9 cellular contexts compared by ENCODE assay signal in genomic region chr10:4234661-4235060, GRCh38.
DNase-seq lines count a peak whose midpoint lies in the region; ATAC-seq and TF ChIP-seq lines count a peak whose summit lies in the region.
"Had no signal": no experiment of that assay in that cellular context is flagged by ENCODE, and none has a peak within 500 bp of the region (broad histone marks: within the 10 kb centered on the region; RNA-seq: fewer than 3 reads in every experiment).

No MANE protein-coding gene starts in this region.

- H3K27ac ChIP-seq in HCT116 (ENCODE audit: low read depth, low read length), result no peak overlapping the region
- H3K27ac ChIP-seq in Panc1 (ENCODE audit: low read length), result peak overlapping the region; percentile 29; the same call in 1 of the 2 replicates
- no peak overlapping the region for H3K27ac ChIP-seq in SK-N-SH (ENCODE audit: low read depth in 2 of 2, low read length in 1 of 2)
- no peak overlapping the region for H3K27ac ChIP-seq in vagina
- H3K27ac ChIP-seq: KMS-11 had no signal

- BruUV-seq in HCT116 (replicated peaks; lab: Mats Ljungman, UMichigan), result no TSS peak
- BruUV-seq in Panc1 (replicated peaks; lab: Mats Ljungman, UMichigan), result no TSS peak

- TF ChIP-seq CTCF in HCT116 (IDR thresholded peaks at IDR 0.05 in 2 of 3, conservative IDR thresholded peaks at IDR 0.05 in 1 of 3; ENCODE audit: borderline replicate concordance in 1 of 3, insufficient read depth in 1 of 3, low read depth in 2 of 3, low read length in 2 of 3) (0 out of 6 replicates have a peak, but pooled peaks of 2 of the 3 experiments have one; percentile 14 to 22), Panc1 (IDR thresholded peaks at IDR 0.05) (no peak), SK-N-SH (IDR thresholded peaks at IDR 0.05) (no peak), vagina (IDR thresholded peaks at IDR 0.05) (no peak)

- H3K9ac ChIP-seq in HCT116 (ENCODE audit: low read length) (no peak overlapping the region), SK-N-SH (no peak overlapping the region)
- H3K9ac ChIP-seq: KMS-11 had no signal

- DNase-seq in HCT116 (ENCODE audit: low read depth, low spot score), result no peak
- DNase-seq in Panc1 (ENCODE audit: low read depth, low spot score), result no peak
- peak; percentile 27 for DNase-seq in activated effector memory CD4-positive, alpha-beta T cell treated with Interleukin-2 at 50 U/mL for 16 hours
- peak in 2 of 3 experiments; percentile 14 to 23 for DNase-seq in stimulated activated CD4-positive, alpha-beta T cell treated with anti-CD3 and anti-CD28 coated beads, TNF-alpha, amount 100 ng/mL, for 24 hours (ENCODE audit: low read depth in 3 of 3)
- no peak for DNase-seq in SK-N-SH
- no peak for DNase-seq in left lobe of liver (ENCODE audit: low spot score)
- no peak for DNase-seq in vagina (ENCODE audit: extremely low spot score in 2 of 2)
- no peak for DNase-seq in erythroblast (lab: John Stamatoyannopoulos, UW)

- H3K9me3 ChIP-seq in HCT116 (ENCODE audit: control insufficient read depth in 1 of 2, insufficient read depth in 1 of 2, low read depth in 1 of 2, low read length in 2 of 2), result no peaks in the 10 kb centered on the region
- peaks cover 16% of the 10 kb centered on the region; the same call in 1 of the 2 replicates for H3K9me3 ChIP-seq in Panc1 (ENCODE audit: control insufficient read depth, insufficient read depth, low read depth, low read length)
- no peaks in the 10 kb centered on the region for H3K9me3 ChIP-seq in SK-N-SH
- no peaks in the 10 kb centered on the region for H3K9me3 ChIP-seq in vagina

- in situ Hi-C loops in Panc1 (cut with HindIII; ENCODE audit: low pct_unique_long_range_greater_than_20kb, low sequenced_read_pairs), result no loop called here

- peak overlapping the region; percentile 48 for H2AFZ ChIP-seq in HCT116 (ENCODE audit: low read depth, low read length, poor library complexity, severe bottlenecking)
- H2AFZ ChIP-seq in SK-N-SH (ENCODE audit: low read depth), result no peak overlapping the region

- CTCF ChIA-PET in HCT116 (lab: Charles Lee) (no interaction called here), Panc1 (lab: Charles Lee) (no interaction called here), SK-N-SH (lab: Yijun Ruan, JAX) (no interaction called here)

- intact Hi-C loops in HCT116 (cut with micrococcal nuclease) (no loop called here), Panc1 (cut with micrococcal nuclease; ENCODE audit: unreplicated experiment) (no loop called here), vagina (cut with DNase I) (no loop called here)

- no peaks in the 10 kb centered on the region for H3F3A ChIP-seq in SK-N-SH (replicated peaks; ENCODE audit: insufficient read depth)

- H3K36me3 ChIP-seq in HCT116 (ENCODE audit: control insufficient read depth in 1 of 2, insufficient read depth in 2 of 2, low read length in 2 of 2) (no peaks in the 10 kb centered on the region), Panc1 (ENCODE audit: control insufficient read depth, insufficient read depth, low read length) (no peaks in the 10 kb centered on the region), SK-N-SH (replicated peaks in 1 of 2; ENCODE audit: control insufficient read depth in 1 of 2, insufficient read depth in 2 of 2, low read length in 1 of 2) (peaks cover 0 to 40% of the 10 kb centered on the region in 2 experiments), vagina (no peaks in the 10 kb centered on the region)

- H3K79me2 ChIP-seq in HCT116 (ENCODE audit: insufficient read depth, low read length), result no peaks in the 10 kb centered on the region
- peaks cover 56% of the 10 kb centered on the region for H3K79me2 ChIP-seq in SK-N-SH (ENCODE audit: insufficient read depth)

- H3K4me2 ChIP-seq in HCT116 (ENCODE audit: low read length) (no peak overlapping the region), SK-N-SH (no peak overlapping the region)
- H3K4me2 ChIP-seq: KMS-11 had no signal

- H4K20me1 ChIP-seq in HCT116 (ENCODE audit: insufficient read depth) (no peaks in the 10 kb centered on the region), SK-N-SH (ENCODE audit: insufficient read depth) (no peaks in the 10 kb centered on the region)

- no peak for TF ChIP-seq EP300 in SK-N-SH (IDR thresholded peaks at IDR 0.05; ENCODE audit: borderline replicate concordance in 1 of 2, low read depth in 1 of 2, low read length in 1 of 2)

- H3K9me2 ChIP-seq in HCT116 (ENCODE audit: insufficient read depth), result no peaks in the 10 kb centered on the region
- H3K9me2 ChIP-seq in SK-N-SH, result no peaks in the 10 kb centered on the region

- RAD21 ChIA-PET in HCT116 (lab: Charles Lee; ENCODE audit: low non-redundant PET in 1 of 2, low total read pairs in 2 of 2, uncharacterized antibody in 2 of 2, unreplicated experiment in 2 of 2), result no interaction called here

- POLR2A ChIA-PET in HCT116 (lab: Charles Lee), result no interaction called here
- POLR2A ChIA-PET in Panc1 (lab: Charles Lee), result no interaction called here
- POLR2A ChIA-PET in SK-N-SH (lab: Yijun Ruan, JAX), result no interaction called here

- no peak for ATAC-seq in HCT116
- ATAC-seq in Panc1, result no peak
- no peak for ATAC-seq in left lobe of liver

- H3K27me3 ChIP-seq in HCT116 (ENCODE audit: insufficient read depth, low read length) (no peaks in the 10 kb centered on the region), Panc1 (ENCODE audit: control insufficient read depth, insufficient read depth, low read length) (no peaks in the 10 kb centered on the region), SK-N-SH (ENCODE audit: insufficient read depth) (no peaks in the 10 kb centered on the region), vagina (no peaks in the 10 kb centered on the region)

- no peak for TF ChIP-seq RAD21 in HCT116 (IDR thresholded peaks at IDR 0.05; ENCODE audit: low read depth)
- TF ChIP-seq RAD21 in SK-N-SH (IDR thresholded peaks at IDR 0.05; ENCODE audit: low read length), result no peak

- WGBS in SK-N-SH (ENCODE audit: low lambda C conversion rate), result 81% methylated on average over 8 of the region's 8 CpGs

- no peak for TF ChIP-seq POLR2A in HCT116 (IDR thresholded peaks at IDR 0.05; ENCODE audit: borderline replicate concordance, extremely low read depth, insufficient read depth, insufficient read length)
- TF ChIP-seq POLR2A in vagina (IDR thresholded peaks at IDR 0.05), result no peak
- TF ChIP-seq POLR2A in erythroblast (IDR thresholded peaks at IDR 0.05; ENCODE audit: low read length), result no peak

- H3K4me3 ChIP-seq in HCT116 (replicated peaks in 1 of 2; ENCODE audit: low read depth in 1 of 2, low read length in 2 of 2) (no peak overlapping the region), Panc1 (ENCODE audit: low read depth in 2 of 2, low read length in 2 of 2) (no peak overlapping the region), SK-N-SH (ENCODE audit: low read depth in 2 of 2, low read length in 1 of 2) (no peak overlapping the region), vagina (no peak overlapping the region)

- H3K4me1 ChIP-seq in HCT116 (ENCODE audit: control insufficient read depth in 1 of 2, insufficient read depth in 2 of 2, low read length in 2 of 2) (no peaks in the 10 kb centered on the region), Panc1 (ENCODE audit: control insufficient read depth, insufficient read depth, low read length) (no peaks in the 10 kb centered on the region), SK-N-SH (ENCODE audit: control insufficient read depth in 1 of 2, insufficient read depth in 2 of 2, low read depth in 1 of 2, low read length in 1 of 2) (peaks cover 0 to 3% of the 10 kb centered on the region in 2 experiments; a peak in 1 of 4 replicates), vagina (no peaks in the 10 kb centered on the region)

TF ChIP-seq in HCT116, 20 proteins besides CTCF, POLR2A, EP300 and RAD21 (continues in another document):
- TF ChIP-seq ATF3 (IDR thresholded peaks at IDR 0.05) (no peak), ZBTB33 (IDR thresholded peaks at IDR 0.05; ENCODE audit: extremely low read depth, insufficient replicate concordance, low read length) (no peak), ZNF274 (IDR thresholded peaks at IDR 0.05; ENCODE audit: low read depth, low read length) (no peak)

TF ChIP-seq in SK-N-SH, 30 proteins besides CTCF, POLR2A, EP300 and RAD21:
- no peak for TF ChIP-seq POLR2AphosphoS5 (IDR thresholded peaks at IDR 0.05; ENCODE audit: low read depth, low read length)
- TF ChIP-seq, protein P1, sequence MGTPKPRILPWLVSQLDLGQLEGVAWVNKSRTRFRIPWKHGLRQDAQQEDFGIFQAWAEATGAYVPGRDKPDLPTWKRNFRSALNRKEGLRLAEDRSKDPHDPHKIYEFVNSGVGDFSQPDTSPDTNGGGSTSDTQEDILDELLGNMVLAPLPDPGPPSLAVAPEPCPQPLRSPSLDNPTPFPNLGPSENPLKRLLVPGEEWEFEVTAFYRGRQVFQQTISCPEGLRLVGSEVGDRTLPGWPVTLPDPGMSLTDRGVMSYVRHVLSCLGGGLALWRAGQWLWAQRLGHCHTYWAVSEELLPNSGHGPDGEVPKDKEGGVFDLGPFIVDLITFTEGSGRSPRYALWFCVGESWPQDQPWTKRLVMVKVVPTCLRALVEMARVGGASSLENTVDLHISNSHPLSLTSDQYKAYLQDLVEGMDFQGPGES (IDR thresholded peaks at IDR 0.05; ENCODE audit: low read depth, low read length), result no peak
- TF ChIP-seq, protein P2, sequence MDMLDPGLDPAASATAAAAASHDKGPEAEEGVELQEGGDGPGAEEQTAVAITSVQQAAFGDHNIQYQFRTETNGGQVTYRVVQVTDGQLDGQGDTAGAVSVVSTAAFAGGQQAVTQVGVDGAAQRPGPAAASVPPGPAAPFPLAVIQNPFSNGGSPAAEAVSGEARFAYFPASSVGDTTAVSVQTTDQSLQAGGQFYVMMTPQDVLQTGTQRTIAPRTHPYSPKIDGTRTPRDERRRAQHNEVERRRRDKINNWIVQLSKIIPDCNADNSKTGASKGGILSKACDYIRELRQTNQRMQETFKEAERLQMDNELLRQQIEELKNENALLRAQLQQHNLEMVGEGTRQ (IDR thresholded peaks at IDR 0.05; ENCODE audit: borderline replicate concordance, low read depth, low read length), result no peak
- no peak for TF ChIP-seq SMC3 (IDR thresholded peaks at IDR 0.05; ENCODE audit: low read depth, low read length)
TF ChIP-seq in SK-N-SH: peak in this region for 0.

Comparison
In these comparisons a context has a peak if more than half of its experiments do, and no peak if none do; other contexts are left out.
1. DNase-seq: peak in activated effector memory CD4-positive, alpha-beta T cell treated with Interleukin-2 at 50 U/mL for 16 hours (single experiment) and stimulated activated CD4-positive, alpha-beta T cell treated with anti-CD3 and anti-CD28 coated beads, TNF-alpha, amount 100 ng/mL, for 24 hours (2 of 3); none in HCT116 (single experiment), Panc1 (single experiment), SK-N-SH (single experiment), left lobe of liver (single experiment), vagina (0 of 2) and erythroblast (0 of 2).
2. CTCF ChIP-seq: peak in HCT116 (2 of 3); none in Panc1 (single experiment), SK-N-SH (single experiment) and vagina (0 of 3).
3. Of the 11 proteins assayed by ChIP-seq in both SK-N-SH and HCT116: peak only in SK-N-SH: none; only in HCT116: CTCF; in both: none; in neither: 10.